In the genomic region with DNA sequence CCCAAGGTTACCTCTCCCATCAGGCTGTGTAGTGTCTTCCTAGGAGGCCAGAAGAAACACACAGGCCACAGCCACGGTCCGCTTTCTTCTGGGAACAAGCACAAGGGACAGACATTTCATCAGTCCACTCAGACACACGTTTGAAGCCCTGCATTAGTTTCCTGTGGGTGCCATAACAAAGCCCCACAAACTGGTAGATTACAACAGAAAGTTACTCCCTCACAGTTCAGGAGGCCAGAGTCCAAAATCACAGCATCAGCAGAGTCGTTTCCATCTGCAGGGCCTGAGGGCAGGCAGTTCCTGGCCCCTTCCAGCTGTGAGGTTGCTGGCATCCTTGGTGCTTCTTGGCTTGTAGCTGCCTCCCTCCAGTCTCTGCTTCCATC, we compare ENCODE assay signal across 13 cellular contexts. TPM values are rescaled to one million over a fixed set of nuclear protein-coding genes. Genes with fewer than 3 reads are reported as not detected.
DNase-seq lines count a peak whose midpoint lies in the region; ATAC-seq and TF ChIP-seq lines count a peak whose summit lies in the region.
"Had no signal": no experiment of that assay in that cellular context is flagged by ENCODE, and none has a peak within 500 bp of the region (broad histone marks: within the 10 kb centered on the region; RNA-seq: fewer than 3 reads in every experiment).

No MANE protein-coding gene starts in this region.

- intact Hi-C loops in posterior vena cava (cut with DNase I), result no loop called here

- peaks cover 31% of the 10 kb centered on the region for H3K27me3 Mint-ChIP-seq in activated naive CD4-positive, alpha-beta T cell treated with anti-CD3 and anti-CD28 coated beads, Interleukin-2, amount 10 ng/mL, durations not matched to agents 7 days and 5 days
- peaks cover 28% of the 10 kb centered on the region for H3K27me3 Mint-ChIP-seq in stimulated activated memory B cell treated with anti-CD40 and anti-IgM and Interleukin-4, amounts not matched to agents 10 μg/mL and 1 μg/mL and 100 μg/mL, for 72 hours

- no peak for TF ChIP-seq POLR2A in erythroblast (IDR thresholded peaks at IDR 0.05; ENCODE audit: low read length)

- peaks cover 3% of the 10 kb centered on the region for H3K36me3 Mint-ChIP-seq in activated naive CD4-positive, alpha-beta T cell treated with anti-CD3 and anti-CD28 coated beads, Interleukin-2, amount 10 ng/mL, durations not matched to agents 7 days and 5 days
- peaks cover 6% of the 10 kb centered on the region for H3K36me3 Mint-ChIP-seq in stimulated activated memory B cell treated with anti-CD40 and anti-IgM and Interleukin-4, amounts not matched to agents 10 μg/mL and 1 μg/mL and 100 μg/mL, for 72 hours

- no peak for DNase-seq in activated naive CD4-positive, alpha-beta T cell treated with anti-CD3 and anti-CD28 coated beads, Interleukin-2, amount 10 ng/mL, durations not matched to agents 7 days and 5 days
- DNase-seq in activated naive CD4-positive, alpha-beta T cell treated with anti-CD3 and anti-CD28 coated beads, Interleukin-2, amount 50 U/mL, for 16 hours, result no peak
- peak; percentile 58 for DNase-seq in posterior vena cava (ENCODE audit: low spot score)
- no peak for DNase-seq in erythroblast (lab: John Stamatoyannopoulos, UW)
- DNase-seq: NCI-H1694 treated with DMSO at 0.1 percent for 48 hours, T-helper 17 cell had no signal

- ATAC-seq in GM21737 (IDR thresholded peaks at IDR 0.05; ENCODE audit: unreplicated experiment) (peak; percentile 24), HG03378 (IDR thresholded peaks at IDR 0.05; ENCODE audit: unreplicated experiment) (peak; percentile 14), GM18861 (IDR thresholded peaks at IDR 0.05; ENCODE audit: unreplicated experiment) (no peak)
- ATAC-seq in stimulated activated memory B cell treated with anti-CD40 and anti-IgM and Interleukin-4, amounts not matched to agents 10 μg/mL and 1 μg/mL and 100 μg/mL, for 72 hours, result no peak

- peaks cover 18% of the 10 kb centered on the region for H3K9me3 Mint-ChIP-seq in activated naive CD4-positive, alpha-beta T cell treated with anti-CD3 and anti-CD28 coated beads, Interleukin-2, amount 10 ng/mL, durations not matched to agents 7 days and 5 days
- peaks cover 9% of the 10 kb centered on the region for H3K9me3 Mint-ChIP-seq in stimulated activated memory B cell treated with anti-CD40 and anti-IgM and Interleukin-4, amounts not matched to agents 10 μg/mL and 1 μg/mL and 100 μg/mL, for 72 hours

- H3K4me3 Mint-ChIP-seq in activated naive CD4-positive, alpha-beta T cell treated with anti-CD3 and anti-CD28 coated beads, Interleukin-2, amount 10 ng/mL, durations not matched to agents 7 days and 5 days, result no peak overlapping the region
- no peak overlapping the region for H3K4me3 Mint-ChIP-seq in stimulated activated memory B cell treated with anti-CD40 and anti-IgM and Interleukin-4, amounts not matched to agents 10 μg/mL and 1 μg/mL and 100 μg/mL, for 72 hours
- H3K4me3 Mint-ChIP-seq: T-helper 17 cell had no signal

- CTCF ChIA-PET in activated naive CD4-positive, alpha-beta T cell treated with anti-CD3 and anti-CD28 coated beads, Interleukin-2, amount 10 ng/mL, durations not matched to agents 7 days and 5 days (lab: Charles Lee), result interaction anchor here (1.1 to 2.1 kb wide), 2 partner anchors 14 to 45 kb away, joined by 3 to 9 read pairs; no protein-coding TSS in a partner anchor

- peak overlapping the region; percentile 79 for H3K27ac Mint-ChIP-seq in activated naive CD4-positive, alpha-beta T cell treated with anti-CD3 and anti-CD28 coated beads, Interleukin-2, amount 10 ng/mL, durations not matched to agents 7 days and 5 days
- H3K27ac Mint-ChIP-seq in stimulated activated memory B cell treated with anti-CD40 and anti-IgM and Interleukin-4, amounts not matched to agents 10 μg/mL and 1 μg/mL and 100 μg/mL, for 72 hours, result no peak overlapping the region
- H3K27ac Mint-ChIP-seq: T-helper 17 cell had no signal

- peaks cover 16% of the 10 kb centered on the region for H3K4me1 Mint-ChIP-seq in activated naive CD4-positive, alpha-beta T cell treated with anti-CD3 and anti-CD28 coated beads, Interleukin-2, amount 10 ng/mL, durations not matched to agents 7 days and 5 days
- peaks cover 10% of the 10 kb centered on the region for H3K4me1 Mint-ChIP-seq in stimulated activated memory B cell treated with anti-CD40 and anti-IgM and Interleukin-4, amounts not matched to agents 10 μg/mL and 1 μg/mL and 100 μg/mL, for 72 hours

RNA-seq across cellular contexts. Expression of gene PRLH, which starts 8.8 kb away (rescaled TPM):
- total RNA-seq in posterior vena cava, result not detected
- total RNA-seq: bronchial epithelial cell, epithelial cell of proximal tubule, myocyte, T-helper 17 cell had no signal

RNA-seq across cellular contexts. Expression of gene RAB17, which starts 32.9 kb away (rescaled TPM):
- total RNA-seq in posterior vena cava, result 1 to 10 TPM; 2.0 to 2.7 TPM
- total RNA-seq: T-helper 17 cell had no signal

Comparison
In these comparisons a context has a peak if more than half of its experiments do, and no peak if none do; other contexts are left out.
1. ATAC-seq: peak in GM21737 (single experiment) and HG03378 (single experiment); none in stimulated activated memory B cell treated with anti-CD40 and anti-IgM and Interleukin-4, amounts not matched to agents 10 μg/mL and 1 μg/mL and 100 μg/mL, for 72 hours (single experiment) and GM18861 (single experiment).